ENCODE assay signal across 11 cellular contexts in genomic region chr2:64105676-64106461, GRCh38. TPM values are rescaled to one million over a fixed set of nuclear protein-coding genes. Genes with fewer than 3 reads are reported as not detected.
DNase-seq lines count a peak whose midpoint lies in the region; ATAC-seq and TF ChIP-seq lines count a peak whose summit lies in the region.
"Had no signal": no experiment of that assay in that cellular context is flagged by ENCODE, and none has a peak within 500 bp of the region (broad histone marks: within the 10 kb centered on the region; RNA-seq: fewer than 3 reads in every experiment).

No MANE protein-coding gene starts in this region.

- H3K4me3 Mint-ChIP-seq in Caco-2 (ENCODE audit: unreplicated experiment) = peak overlapping the region; percentile 56
- H3K4me3 Mint-ChIP-seq: activated naive CD8-positive, alpha-beta T cell treated with anti-CD3 and anti-CD28 coated beads, Interleukin-2, amount 10 ng/mL, durations not matched to agents 7 days and 5 days; T-helper 1 cell treated with Interleukin-12 subunit alpha and Interleukin-12 subunit beta and Interleukin-4 antibody, amounts not matched to agents 30 μg/mL and 1 μg/mL, for 36 hours had no signal

- CTCF ChIA-PET in Caco-2 (lab: Charles Lee) = interaction anchor here (0.6 to 1.8 kb wide), 5 partner anchors 9 to 109 kb away, joined by 3 to 8 read pairs (median 4); no protein-coding TSS in a partner anchor

- no peak for TF ChIP-seq CTCF in Caco-2 (IDR thresholded peaks at IDR 0.05; ENCODE audit: insufficient read depth in 1 of 2, low read depth in 1 of 2, low read length in 1 of 2, severe bottlenecking in 1 of 2, unreplicated experiment in 1 of 2)

- DNase-seq in Caco-2 (peak; percentile 71 to 74), SW480 (ENCODE audit: low spot score) (peak; percentile 28), left kidney (ENCODE audit: low read depth, low spot score) (peak; percentile 43), OCI-M1 (lab: John Stamatoyannopoulos, UW) (no peak), cortex of kidney (lab: John Stamatoyannopoulos, UW) (no peak)
- no peak for DNase-seq in activated effector memory CD4-positive, alpha-beta T cell treated with Interleukin-2 at 50 U/mL for 16 hours
- DNase-seq: activated naive CD8-positive, alpha-beta T cell treated with anti-CD3 and anti-CD28 coated beads, Interleukin-2, amount 10 ng/mL, durations not matched to agents 7 days and 5 days; naive B cell had no signal

- H3K27me3 ChIP-seq in Caco-2 (replicated peaks; ENCODE audit: control insufficient read depth, insufficient read depth, low read length) = no peaks in the 10 kb centered on the region

- H3K36me3 ChIP-seq in Caco-2 (ENCODE audit: control insufficient read depth, insufficient read depth, low read length) = no peaks in the 10 kb centered on the region

- H3K4me3 ChIP-seq in Caco-2 (ENCODE audit: low read depth, low read length) = no peak overlapping the region

- H3K4me1 ChIP-seq in Caco-2 = peaks cover 91% of the 10 kb centered on the region

- H3K9me3 ChIP-seq in Caco-2 = no peaks in the 10 kb centered on the region

- H3K36me3 Mint-ChIP-seq in Caco-2 (ENCODE audit: insufficient read depth, unreplicated experiment) = peaks cover 88% of the 10 kb centered on the region

- peak; percentile 37 for ATAC-seq in GM21619 (IDR thresholded peaks at IDR 0.05; ENCODE audit: unreplicated experiment)
- no peak for ATAC-seq in GM18867 (IDR thresholded peaks at IDR 0.05; ENCODE audit: unreplicated experiment)

- H3K27me3 Mint-ChIP-seq in Caco-2 (ENCODE audit: insufficient read depth, unreplicated experiment) = no peaks in the 10 kb centered on the region
- H3K27me3 Mint-ChIP-seq: activated naive CD8-positive, alpha-beta T cell treated with anti-CD3 and anti-CD28 coated beads, Interleukin-2, amount 10 ng/mL, durations not matched to agents 7 days and 5 days; naive B cell had no signal

- BruUV-seq in Caco-2 (replicated peaks; lab: Mats Ljungman, UMichigan) = TSS peak; percentile 83

- H3K9me3 Mint-ChIP-seq in Caco-2 (ENCODE audit: unreplicated experiment) = no peaks in the 10 kb centered on the region
- H3K9me3 Mint-ChIP-seq: activated naive CD8-positive, alpha-beta T cell treated with anti-CD3 and anti-CD28 coated beads, Interleukin-2, amount 10 ng/mL, durations not matched to agents 7 days and 5 days; naive B cell; T-helper 1 cell treated with Interleukin-12 subunit alpha and Interleukin-12 subunit beta and Interleukin-4 antibody, amounts not matched to agents 30 μg/mL and 1 μg/mL, for 36 hours had no signal

- peaks cover 74% of the 10 kb centered on the region for H3K4me1 Mint-ChIP-seq in Caco-2 (ENCODE audit: low read depth, unreplicated experiment)

- intact Hi-C loops in Caco-2 (cut with micrococcal nuclease; ENCODE audit: unreplicated experiment) = loop anchor here (2.0 to 5.0 kb wide), 3 partner anchors 44 to 346 kb away; partner anchors contain the start of gene LGALSL

- H3K27ac Mint-ChIP-seq in Caco-2 (ENCODE audit: unreplicated experiment) = peak overlapping the region; percentile 72
- H3K27ac Mint-ChIP-seq: activated naive CD8-positive, alpha-beta T cell treated with anti-CD3 and anti-CD28 coated beads, Interleukin-2, amount 10 ng/mL, durations not matched to agents 7 days and 5 days; naive B cell; T-helper 1 cell treated with Interleukin-12 subunit alpha and Interleukin-12 subunit beta and Interleukin-4 antibody, amounts not matched to agents 30 μg/mL and 1 μg/mL, for 36 hours had no signal

- POLR2A ChIA-PET in Caco-2 (lab: Charles Lee) = interaction anchor here (0.5 to 0.8 kb wide), 2 partner anchors 14 to 549 kb away, joined by 3 to 4 read pairs; no protein-coding TSS in a partner anchor

RNA-seq across cellular contexts. Expression of gene PELI1, which starts 38.4 kb away (rescaled TPM):
- total RNA-seq in Caco-2 (2022) = 64.1 and 69.2 TPM in 2 replicates

Comparison
In these comparisons a context has a peak if more than half of its experiments do, and no peak if none do; other contexts are left out.
1. DNase-seq: peak in Caco-2 (2 of 2), SW480 (single experiment) and left kidney (single experiment); none in activated effector memory CD4-positive, alpha-beta T cell treated with Interleukin-2 at 50 U/mL for 16 hours (single experiment), OCI-M1 (single experiment) and cortex of kidney (single experiment).